15 cellular contexts compared by ENCODE assay signal in genomic region chr15:45224596-45225217, GRCh38. TPM values are rescaled to one million over a fixed set of nuclear protein-coding genes. Genes with fewer than 3 reads are reported as not detected.
DNase-seq lines count a peak whose midpoint lies in the region; ATAC-seq, FAIRE-seq and TF ChIP-seq lines count a peak whose summit lies in the region.
"Had no signal": no experiment of that assay in that cellular context is flagged by ENCODE, and none has a peak within 500 bp of the region (broad histone marks: within the 10 kb centered on the region; RNA-seq: fewer than 3 reads in every experiment).

No MANE protein-coding gene starts in this region.

- no peak for TF ChIP-seq CTCF in A549 (IDR thresholded peaks at IDR 0.05)
- TF ChIP-seq CTCF in hepatocyte (IDR thresholded peaks at IDR 0.05; ENCODE audit: poor library complexity), result no peak
- no peak for TF ChIP-seq CTCF in HepG2 (CRISPR knock-in tag; IDR thresholded peaks at IDR 0.05)
- no peak for TF ChIP-seq CTCF in omental fat pad (IDR thresholded peaks at IDR 0.05)

- H3K27me3 ChIP-seq in hepatocyte, result no peaks in the 10 kb centered on the region
- H3K27me3 ChIP-seq in HepG2 (ENCODE audit: control insufficient read depth in 1 of 2, insufficient read depth in 2 of 2, low read length in 2 of 2), result no peaks in the 10 kb centered on the region; a peak in 1 of 5 replicates
- H3K27me3 ChIP-seq: BLaER1 had no signal

- no TSS peak for BruUV-seq in HepG2 (replicated peaks; lab: Mats Ljungman, UMichigan)

- TF ChIP-seq EP300 in A549 (IDR thresholded peaks at IDR 0.05) (no peak), HepG2 (IDR thresholded peaks at IDR 0.05; ENCODE audit: low read depth in 2 of 2, low read length in 2 of 2) (no peak), HepG2 (CRISPR knock-in tag; IDR thresholded peaks at IDR 0.05; ENCODE audit: borderline replicate concordance) (no peak)

- no peak overlapping the region for H3K4me2 ChIP-seq in A549
- H3K4me2 ChIP-seq in hepatocyte, result no peak overlapping the region
- no peak overlapping the region for H3K4me2 ChIP-seq in HepG2 (ENCODE audit: low read depth, low read length)
- H3K4me2 ChIP-seq: BLaER1 had no signal

- no peaks in the 10 kb centered on the region for H4K20me1 ChIP-seq in hepatocyte (ENCODE audit: insufficient read depth, poor library complexity, severe bottlenecking)
- H4K20me1 ChIP-seq in HepG2 (ENCODE audit: insufficient read depth, low read length), result no peaks in the 10 kb centered on the region
- H4K20me1 ChIP-seq: BLaER1 had no signal

- TF ChIP-seq RAD21 in A549 (conservative IDR thresholded peaks at IDR 0.05 in 1 of 2, IDR thresholded peaks at IDR 0.05 in 1 of 2) (no peak), HepG2 (CRISPR knock-in tag; IDR thresholded peaks at IDR 0.05) (no peak)

- H3K27ac ChIP-seq in A549, result no peak overlapping the region
- H3K27ac ChIP-seq in hepatocyte, result peak overlapping the region; percentile 71
- no peak overlapping the region for H3K27ac ChIP-seq in HepG2 (ENCODE audit: extremely low read length, insufficient read depth, low read length)
- H3K27ac ChIP-seq: 22Rv1, BLaER1, HL-60 had no signal

- in situ Hi-C loops in HepG2 (cut with HindIII; ENCODE audit: extremely low pct_ligation_motif_present, low pct_unique_long_range_greater_than_20kb), result no loop called here

- TF ChIP-seq POLR2A in A549 (IDR thresholded peaks at IDR 0.05; ENCODE audit: low read length), result no peak
- no peak for TF ChIP-seq POLR2A in HepG2 (IDR thresholded peaks at IDR 0.05; ENCODE audit: insufficient read depth in 1 of 2, low read depth in 2 of 2, low read length in 2 of 2)

- POLR2A ChIA-PET in A549 (lab: Yijun Ruan, JAX) (no interaction called here), HepG2 (lab: Yijun Ruan, JAX) (no interaction called here)

- CTCF ChIA-PET in A549 (lab: Yijun Ruan, JAX) (interaction anchor here (2.2 kb wide), 1 partner anchor 9 kb away, joined by 6 read pairs; no protein-coding TSS in a partner anchor), HepG2 (lab: Yijun Ruan, JAX; ENCODE audit: low intra/inter-chr PET ratio, low total read pairs) (no interaction called here)

- no peak for FAIRE-seq in A549 (lab: Jason Lieb, UNC)
- no peak for FAIRE-seq in HepG2 (lab: Jason Lieb, UNC)
- FAIRE-seq: H54 had no signal

- no peaks in the 10 kb centered on the region for H3K4me1 ChIP-seq in A549
- peaks cover 5% of the 10 kb centered on the region for H3K4me1 ChIP-seq in hepatocyte (ENCODE audit: insufficient read depth)
- no peaks in the 10 kb centered on the region for H3K4me1 ChIP-seq in HepG2 (ENCODE audit: insufficient read depth, low read length)
- H3K4me1 ChIP-seq: BLaER1 had no signal

- no peaks in the 10 kb centered on the region for H3K9me3 ChIP-seq in A549
- H3K9me3 ChIP-seq in hepatocyte (ENCODE audit: low read depth), result no peaks in the 10 kb centered on the region
- no peaks in the 10 kb centered on the region for H3K9me3 ChIP-seq in HepG2 (ENCODE audit: low read length)
- H3K9me3 ChIP-seq: BLaER1 had no signal

- H3K9ac ChIP-seq in HepG2 (ENCODE audit: insufficient read depth, low read depth, low read length), result no peak overlapping the region
- H3K9ac ChIP-seq: BLaER1 had no signal

- 50% methylated on average over 6 of the region's 6 CpGs for WGBS in A549 (ENCODE audit: missing lambda C conversion rate)
- WGBS in hepatocyte (ENCODE audit: low lambda C conversion rate, missing lambda C conversion rate), result 37% methylated on average over 6 of the region's 6 CpGs
- WGBS in HepG2 (ENCODE audit: low lambda C conversion rate), result 26% methylated on average over 6 of the region's 6 CpGs

- DNase-seq in A549 (ENCODE audit: low read depth in 1 of 2, low spot score in 1 of 2) (no peak), NCI-H82 treated with DMSO at 0.1 percent for 48 hours (lab: John Stamatoyannopoulos, UW; ENCODE audit: unreplicated experiment) (peak; percentile 13), hepatocyte (ENCODE audit: low spot score) (peak; percentile 56), HepG2 (ENCODE audit: low spot score) (no peak), NCI-H2196 treated with DMSO at 0.1 percent for 48 hours (lab: John Stamatoyannopoulos, UW; ENCODE audit: unreplicated experiment) (no peak), omental fat pad (ENCODE audit: low spot score) (no peak)
- DNase-seq: AML-193, GF-D8 had no signal

- H2AFZ ChIP-seq in hepatocyte, result no peak overlapping the region
- H2AFZ ChIP-seq in HepG2 (ENCODE audit: low read length), result no peak overlapping the region

- H3K36me3 ChIP-seq in hepatocyte (replicated peaks; ENCODE audit: insufficient read depth, low read depth) (no peaks in the 10 kb centered on the region), HepG2 (replicated peaks in 1 of 2; ENCODE audit: control insufficient read depth in 1 of 2, insufficient read depth in 2 of 2, low read length in 2 of 2) (no peaks in the 10 kb centered on the region)
- H3K36me3 ChIP-seq: BLaER1 had no signal

- H3K4me3 ChIP-seq in A549, result no peak overlapping the region
- no peak overlapping the region for H3K4me3 ChIP-seq in hepatocyte
- no peak overlapping the region for H3K4me3 ChIP-seq in HepG2 (replicated peaks in 1 of 3; ENCODE audit: insufficient read depth in 1 of 3, low read depth in 2 of 3, low read length in 3 of 3)
- H3K4me3 ChIP-seq: BLaER1 had no signal

- intact Hi-C loops in HepG2 (cut with micrococcal nuclease; ENCODE audit: unreplicated experiment), result no loop called here

- no peaks in the 10 kb centered on the region for H3K9me2 ChIP-seq in hepatocyte (replicated peaks; ENCODE audit: insufficient read depth)

- H3K79me2 ChIP-seq in hepatocyte, result no peaks in the 10 kb centered on the region
- H3K79me2 ChIP-seq in HepG2 (ENCODE audit: insufficient read depth, low read length), result no peaks in the 10 kb centered on the region

- ATAC-seq in A549 (no peak), HepG2 (no peak), GM19467 (IDR thresholded peaks at IDR 0.05; ENCODE audit: unreplicated experiment) (no peak), HG02678 (IDR thresholded peaks at IDR 0.05; ENCODE audit: unreplicated experiment) (no peak), omental fat pad (ENCODE audit: low FRiP score) (no peak)

RNA-seq across cellular contexts. Expression of gene SLC28A2, which starts 27.3 kb away (rescaled TPM):
- polyA plus RNA-seq in A549 (2011; rRNA removed), result 0.13 and 0.35 TPM in 2 replicates
- 0.01 TPM in 1 of 2 replicates, not detected in the other for polyA plus RNA-seq in A549 (2012; cell fraction: cytosol; rRNA removed)
- 0.02 and 0.04 TPM in 2 replicates for polyA plus RNA-seq in A549 (2012; cell fraction: nucleus; rRNA removed)
- polyA plus RNA-seq in A549 (2017; fragmentation: RNase III; extraction: RNeasy Plus Mini Kit Qiagen cat#74134 plus additional on column Dnase treatment), result not detected in 3 replicates
- 0.04 TPM in 1 of 2 replicates, not detected in the other for polyA minus RNA-seq in A549 (2011; rRNA and poly(A)+ RNA removed)
- 1.5 and 1.8 TPM in 2 replicates for total RNA-seq in hepatocyte
- 0.29 and 1.5 TPM in 2 replicates for polyA plus RNA-seq in hepatocyte
- total RNA-seq in HepG2 (2016; rRNA removed; fragmentation: Illumina TruSeq; extraction: Trizol), result 0.08 and 0.11 TPM in 2 replicates
- not detected in 2 replicates for total RNA-seq in HepG2 (2016; cell fraction: cytosol; rRNA removed; fragmentation: Illumina TruSeq; extraction: Trizol; ENCODE audit: low read depth)
- total RNA-seq in HepG2 (2016; cell fraction: insoluble cytoplasmic fraction; rRNA removed; fragmentation: Illumina TruSeq; extraction: Trizol), result 0.11 TPM in 1 of 2 replicates, not detected in the other
- 0.07 TPM in 1 of 2 replicates, not detected in the other for total RNA-seq in HepG2 (2016; cell fraction: membrane; rRNA removed; fragmentation: Illumina TruSeq; extraction: Trizol)
- total RNA-seq in HepG2 (2016; cell fraction: nucleus; rRNA removed; fragmentation: Illumina TruSeq; extraction: Trizol), result 0.12 TPM in 1 of 2 replicates, not detected in the other
- 0.01 TPM in 1 of 2 replicates, not detected in the other for polyA plus RNA-seq in HepG2 (2011; rRNA removed)
- polyA plus RNA-seq in HepG2 (2011; cell fraction: cytosol; rRNA removed), result 0.01 TPM in 2 replicates
- polyA plus RNA-seq in HepG2 (2011; cell fraction: nucleus; rRNA removed), result not detected in 2 replicates
- 0.23 and 0.44 TPM in 2 replicates for polyA plus RNA-seq in HepG2 (2012)
- 0.02 TPM in 1 of 2 replicates, not detected in the other for polyA plus RNA-seq in HepG2 (2016; cell fraction: cytosol; fragmentation: Illumina TruSeq; extraction: Trizol; ENCODE audit: low read depth)
- polyA plus RNA-seq in HepG2 (2016; cell fraction: insoluble cytoplasmic fraction; fragmentation: Illumina TruSeq; extraction: Trizol; ENCODE audit: low read depth), result 0.07 TPM in 1 of 2 replicates, not detected in the other
- polyA plus RNA-seq in HepG2 (2016; cell fraction: membrane; fragmentation: Illumina TruSeq; extraction: Trizol; ENCODE audit: low read depth), result not detected in 2 replicates
- polyA plus RNA-seq in HepG2 (2016; cell fraction: nucleus; fragmentation: Illumina TruSeq; extraction: Trizol; ENCODE audit: insufficient read depth, low read depth), result 0.20 TPM in 1 of 2 replicates, not detected in the other
- polyA minus RNA-seq in HepG2 (2011; rRNA and poly(A)+ RNA removed; ENCODE audit: low replicate concordance), result 0.06 TPM in 1 of 2 replicates, not detected in the other
- polyA minus RNA-seq in HepG2 (2011; cell fraction: cytosol; rRNA and poly(A)+ RNA removed), result not detected in 2 replicates
- not detected in 2 replicates for polyA minus RNA-seq in HepG2 (2011; cell fraction: nucleus; rRNA and poly(A)+ RNA removed)
- total RNA-seq in omental fat pad, result not detected
- polyA plus RNA-seq: IgD-negative memory B cell had no signal

RNA-seq across cellular contexts. Expression of gene SHF, which starts 36.9 kb away (rescaled TPM):
- 0.36 and 0.62 TPM in 2 replicates for polyA plus RNA-seq in A549 (2011; rRNA removed)
- polyA plus RNA-seq in A549 (2012; cell fraction: cytosol; rRNA removed), result 0.53 and 0.65 TPM in 2 replicates
- 0.95 and 1.8 TPM in 2 replicates for polyA plus RNA-seq in A549 (2012; cell fraction: nucleus; rRNA removed)
- 0.85 to 1.1 TPM (median 1.1 TPM) in 3 replicates for polyA plus RNA-seq in A549 (2017; fragmentation: RNase III; extraction: RNeasy Plus Mini Kit Qiagen cat#74134 plus additional on column Dnase treatment)
- 2.3 and 2.7 TPM in 2 replicates for polyA minus RNA-seq in A549 (2011; rRNA and poly(A)+ RNA removed)
- 12.0 and 13.3 TPM in 2 replicates for total RNA-seq in hepatocyte
- 13.9 and 15.0 TPM in 2 replicates for polyA plus RNA-seq in hepatocyte
- total RNA-seq in HepG2 (2016; rRNA removed; fragmentation: Illumina TruSeq; extraction: Trizol), result 16.8 and 25.5 TPM in 2 replicates
- total RNA-seq in HepG2 (2016; cell fraction: cytosol; rRNA removed; fragmentation: Illumina TruSeq; extraction: Trizol; ENCODE audit: low read depth), result 12.8 and 14.1 TPM in 2 replicates
- 14.2 and 23.0 TPM in 2 replicates for total RNA-seq in HepG2 (2016; cell fraction: insoluble cytoplasmic fraction; rRNA removed; fragmentation: Illumina TruSeq; extraction: Trizol)
- 21.8 and 26.1 TPM in 2 replicates for total RNA-seq in HepG2 (2016; cell fraction: membrane; rRNA removed; fragmentation: Illumina TruSeq; extraction: Trizol)
- 19.6 and 27.1 TPM in 2 replicates for total RNA-seq in HepG2 (2016; cell fraction: nucleus; rRNA removed; fragmentation: Illumina TruSeq; extraction: Trizol)
- 20.9 and 21.4 TPM in 2 replicates for polyA plus RNA-seq in HepG2 (2011; rRNA removed)
- 13.0 and 16.7 TPM in 2 replicates for polyA plus RNA-seq in HepG2 (2011; cell fraction: cytosol; rRNA removed)
- polyA plus RNA-seq in HepG2 (2011; cell fraction: nucleus; rRNA removed), result 19.6 and 22.5 TPM in 2 replicates
- 20.3 and 23.9 TPM in 2 replicates for polyA plus RNA-seq in HepG2 (2012)
- polyA plus RNA-seq in HepG2 (2016; cell fraction: cytosol; fragmentation: Illumina TruSeq; extraction: Trizol; ENCODE audit: low read depth), result 15.0 and 15.7 TPM in 2 replicates
- 20.8 and 23.0 TPM in 2 replicates for polyA plus RNA-seq in HepG2 (2016; cell fraction: insoluble cytoplasmic fraction; fragmentation: Illumina TruSeq; extraction: Trizol; ENCODE audit: low read depth)
- polyA plus RNA-seq in HepG2 (2016; cell fraction: membrane; fragmentation: Illumina TruSeq; extraction: Trizol; ENCODE audit: low read depth), result 19.3 and 22.0 TPM in 2 replicates
- 27.9 and 28.2 TPM in 2 replicates for polyA plus RNA-seq in HepG2 (2016; cell fraction: nucleus; fragmentation: Illumina TruSeq; extraction: Trizol; ENCODE audit: insufficient read depth, low read depth)
- 3.7 and 33.1 TPM in 2 replicates for polyA minus RNA-seq in HepG2 (2011; rRNA and poly(A)+ RNA removed; ENCODE audit: low replicate concordance)
- polyA minus RNA-seq in HepG2 (2011; cell fraction: cytosol; rRNA and poly(A)+ RNA removed), result 10.0 and 13.8 TPM in 2 replicates
- polyA minus RNA-seq in HepG2 (2011; cell fraction: nucleus; rRNA and poly(A)+ RNA removed), result 18.3 and 18.9 TPM in 2 replicates
- total RNA-seq in omental fat pad, result 10 to 100 TPM in 1 of 4 donors, 1 to 10 TPM in 3; 1.9 to 10.5 (median 3.7) TPM

Comparison
In these comparisons a context has a peak if more than half of its experiments do, and no peak if none do; other contexts are left out.
1. DNase-seq: peak in NCI-H82 treated with DMSO at 0.1 percent for 48 hours (single experiment) and hepatocyte (single experiment); none in A549 (0 of 2), HepG2 (single experiment), NCI-H2196 treated with DMSO at 0.1 percent for 48 hours (single experiment) and omental fat pad (single experiment).
2. Of the 38 proteins assayed by ChIP-seq in both HepG2 and A549: peak only in HepG2: none; only in A549: none; in both: MAFK; in neither: 37.